Comparison of ENCODE assay signal across 16 cellular contexts in the genomic region with DNA sequence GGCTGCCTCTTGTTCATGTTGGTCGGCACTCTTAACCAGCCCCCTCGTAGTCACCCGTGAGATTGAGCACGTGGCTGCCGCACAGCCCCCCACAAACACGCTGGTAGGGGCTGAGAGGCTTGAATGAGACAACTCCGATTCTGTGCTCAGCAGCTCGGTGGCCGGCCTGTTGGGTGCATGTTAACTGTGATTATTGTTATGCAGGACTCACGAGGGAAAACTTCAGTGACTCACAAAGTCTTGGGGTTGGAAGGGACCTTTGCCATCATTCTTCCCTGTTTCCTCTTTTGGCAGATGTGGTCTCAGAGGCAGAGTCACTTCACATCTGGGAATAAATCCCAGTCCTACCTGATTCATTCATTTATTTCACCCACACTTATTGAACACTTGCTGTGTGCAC.
A peak's percentile ranks its signal among the peaks of the same experiment; 100 is the strongest.
DNase-seq lines count a peak whose midpoint lies in the region; ATAC-seq, FAIRE-seq and TF ChIP-seq lines count a peak whose summit lies in the region.
"Had no signal": no experiment of that assay in that cellular context is flagged by ENCODE, and none has a peak within 500 bp of the region (broad histone marks: within the 10 kb centered on the region; RNA-seq: fewer than 3 reads in every experiment).

No MANE protein-coding gene starts in this region.

- no peak overlapping the region for H3K4me3 Mint-ChIP-seq in astrocyte (ENCODE audit: unreplicated experiment)
- no peak overlapping the region for H3K4me3 Mint-ChIP-seq in activated naive CD8-positive, alpha-beta T cell treated with anti-CD3 and anti-CD28 coated beads, Interleukin-2, amount 50 U/mL, for 24 hours
- H3K4me3 Mint-ChIP-seq: neural progenitor cell had no signal

- peaks cover 39% of the 10 kb centered on the region for H3K4me1 ChIP-seq in astrocyte (ENCODE audit: insufficient read depth, low read length)
- H3K4me1 ChIP-seq in heart right ventricle: peaks cover 33 to 63% (median 56%) of the 10 kb centered on the region in 9 donors
- peaks cover 28 to 51% of the 10 kb centered on the region in 2 donors for H3K4me1 ChIP-seq in thyroid gland
- H3K4me1 ChIP-seq: neural progenitor cell had no signal

- TF ChIP-seq CTCF in astrocyte (IDR thresholded peaks at IDR 0.05; ENCODE audit: insufficient read depth, low read depth, low read length) (no peak), heart right ventricle (IDR thresholded peaks at IDR 0.05) (no peak), thyroid gland (IDR thresholded peaks at IDR 0.05) (no peak)

- TF ChIP-seq POLR2A in thyroid gland (IDR thresholded peaks at IDR 0.05): no peak

- H2AFZ ChIP-seq in astrocyte (ENCODE audit: low read depth, low read length): no peak overlapping the region
- H2AFZ ChIP-seq: neural progenitor cell had no signal

- H3K4me2 ChIP-seq in astrocyte (ENCODE audit: low read length): peak overlapping the region; percentile 50
- H3K4me2 ChIP-seq: neural progenitor cell had no signal

- no peaks in the 10 kb centered on the region for H3K27me3 ChIP-seq in astrocyte (ENCODE audit: insufficient read depth, low read length)
- no peaks in the 10 kb centered on the region for H3K27me3 ChIP-seq in heart right ventricle
- no peaks in the 10 kb centered on the region for H3K27me3 ChIP-seq in thyroid gland
- H3K27me3 ChIP-seq: neural progenitor cell had no signal

- no peaks in the 10 kb centered on the region for H3K27me3 Mint-ChIP-seq in astrocyte (ENCODE audit: low read depth, unreplicated experiment)
- H3K27me3 Mint-ChIP-seq in activated naive CD8-positive, alpha-beta T cell treated with anti-CD3 and anti-CD28 coated beads, Interleukin-2, amount 50 U/mL, for 24 hours: peaks cover 4% of the 10 kb centered on the region

- H3K36me3 Mint-ChIP-seq in astrocyte (ENCODE audit: low read depth, unreplicated experiment): peaks cover 2% of the 10 kb centered on the region
- no peaks in the 10 kb centered on the region for H3K36me3 Mint-ChIP-seq in activated naive CD8-positive, alpha-beta T cell treated with anti-CD3 and anti-CD28 coated beads, Interleukin-2, amount 50 U/mL, for 24 hours (ENCODE audit: low read depth)
- H3K36me3 Mint-ChIP-seq: neural progenitor cell had no signal

- no peak overlapping the region for H3K4me3 ChIP-seq in astrocyte (ENCODE audit: insufficient read depth, low read depth, low read length)
- H3K4me3 ChIP-seq in heart right ventricle: no peak overlapping the region
- H3K4me3 ChIP-seq in thyroid gland (replicated peaks in 1 of 3): no peak overlapping the region
- H3K4me3 ChIP-seq: neural progenitor cell had no signal

- peak; percentile 81 for DNase-seq in GM04504 (ENCODE audit: low read depth)
- DNase-seq in astrocyte (ENCODE audit: low read depth): peak; percentile 96
- peak in 1 of 2 donors; percentile 33 for DNase-seq in heart right ventricle
- DNase-seq in thyroid gland: no peak
- no peak for DNase-seq in HK-2 (ENCODE audit: unreplicated experiment)
- DNase-seq in GF-D8 (lab: John Stamatoyannopoulos, UW): no peak
- no peak for DNase-seq in activated naive CD8-positive, alpha-beta T cell treated with anti-CD3 and anti-CD28 coated beads, Interleukin-2, amount 50 U/mL, for 24 hours
- DNase-seq: activated CD8-positive, alpha-beta memory T cell treated with anti-CD3 and anti-CD28 coated beads, Interleukin-2, amount 50 U/mL, for 4 hours; kidney glomerular epithelial cell; NCI-H187; stimulated activated naive CD8-positive, alpha-beta T cell treated with anti-CD3 and anti-CD28 coated beads, Interleukin-15, Interleukin-2, amounts not matched to agents 100 U/mL and 50 U/mL, for 24 hours had no signal

- no peaks in the 10 kb centered on the region for H3K79me2 ChIP-seq in astrocyte (ENCODE audit: insufficient read depth, low read length)

- H3K27ac ChIP-seq in astrocyte (ENCODE audit: low read depth, low read length) (peak overlapping the region; percentile 72), heart right ventricle (peak overlapping the region; percentile 75 to 94 (median 88)), thyroid gland (peak overlapping the region in 2 of 3 donors; percentile 71 to 89)
- H3K27ac ChIP-seq: neural progenitor cell had no signal

- H4K20me1 ChIP-seq in astrocyte (ENCODE audit: insufficient read depth, low read length): no peaks in the 10 kb centered on the region

- H3K9me3 Mint-ChIP-seq in astrocyte (ENCODE audit: unreplicated experiment): peaks cover 2% of the 10 kb centered on the region
- no peaks in the 10 kb centered on the region for H3K9me3 Mint-ChIP-seq in activated naive CD8-positive, alpha-beta T cell treated with anti-CD3 and anti-CD28 coated beads, Interleukin-2, amount 50 U/mL, for 24 hours

- FAIRE-seq in astrocyte (lab: Jason Lieb, UNC): peak; percentile 95
- FAIRE-seq: endothelial cell of umbilical vein, GM12891, RCC 7860 had no signal

- peak overlapping the region; percentile 82 for H3K27ac Mint-ChIP-seq in astrocyte (ENCODE audit: unreplicated experiment)
- no peak overlapping the region for H3K27ac Mint-ChIP-seq in activated naive CD8-positive, alpha-beta T cell treated with anti-CD3 and anti-CD28 coated beads, Interleukin-2, amount 50 U/mL, for 24 hours
- H3K27ac Mint-ChIP-seq: neural progenitor cell had no signal

- intact Hi-C loops in heart right ventricle (cut with DNase I): loop anchor here in 8 of 10 donors (2.0 to 10.0 kb wide), 12 partner anchors 41 to 304 kb away; no protein-coding TSS in a partner anchor
- intact Hi-C loops in thyroid gland (cut with DNase I): loop anchor here (10.0 kb wide), 1 partner anchor 131 kb away; no protein-coding TSS in a partner anchor

- H3K4me1 Mint-ChIP-seq in astrocyte (ENCODE audit: low read depth, unreplicated experiment): peaks cover 36% of the 10 kb centered on the region
- no peaks in the 10 kb centered on the region for H3K4me1 Mint-ChIP-seq in activated naive CD8-positive, alpha-beta T cell treated with anti-CD3 and anti-CD28 coated beads, Interleukin-2, amount 50 U/mL, for 24 hours

- H3K9me3 ChIP-seq in astrocyte (ENCODE audit: insufficient read depth, low read depth, low read length): no peaks in the 10 kb centered on the region
- H3K9me3 ChIP-seq in heart right ventricle: no peaks in the 10 kb centered on the region
- H3K9me3 ChIP-seq in thyroid gland: no peaks in the 10 kb centered on the region

- peak overlapping the region; percentile 69 for H3K9ac ChIP-seq in astrocyte (ENCODE audit: low read length)
- H3K9ac ChIP-seq: neural progenitor cell had no signal

- ATAC-seq in heart right ventricle (no peak), GM19035 (IDR thresholded peaks at IDR 0.05; ENCODE audit: unreplicated experiment) (no peak)
- no peak for ATAC-seq in activated naive CD8-positive, alpha-beta T cell treated with anti-CD3 and anti-CD28 coated beads, Interleukin-2, amount 50 U/mL, for 24 hours
- ATAC-seq: stimulated activated naive CD8-positive, alpha-beta T cell treated with anti-CD3 and anti-CD28 coated beads, Interleukin-15, Interleukin-2, amounts not matched to agents 100 U/mL and 50 U/mL, for 24 hours had no signal

- H3K36me3 ChIP-seq in astrocyte (ENCODE audit: insufficient read depth, low read length): no peaks in the 10 kb centered on the region
- no peaks in the 10 kb centered on the region for H3K36me3 ChIP-seq in heart right ventricle
- no peaks in the 10 kb centered on the region for H3K36me3 ChIP-seq in thyroid gland
- H3K36me3 ChIP-seq: neural progenitor cell had no signal

- WGBS in heart right ventricle, 2 donors: 71 to 82% methylated on average over 10 of the region's 10 CpGs
- 83 to 91% methylated on average over 10 of the region's 10 CpGs for WGBS in thyroid gland, 2 donors

Comparison
In these comparisons a context has a peak if more than half of its experiments do, and no peak if none do; other contexts are left out.
1. DNase-seq: peak in GM04504 (single experiment) and astrocyte (single experiment); none in thyroid gland (0 of 2), HK-2 (single experiment), GF-D8 (single experiment) and activated naive CD8-positive, alpha-beta T cell treated with anti-CD3 and anti-CD28 coated beads, Interleukin-2, amount 50 U/mL, for 24 hours (single experiment).
2. Peak in every context shown above with its lines, with median percentiles within 50 percentile points of each other: H3K27ac ChIP-seq.